In genomic region chr20:17848649-17849048, GRCh38 we compare ENCODE assay signal across 1 cellular context.
TF ChIP-seq lines count a peak whose summit lies in the region.

No MANE protein-coding gene starts in this region.

TF ChIP-seq in HepG2, 621 proteins besides CTCF, POLR2A, EP300 and RAD21 (continued from another document):
- TF ChIP-seq ARID4A (CRISPR knock-in tag; IDR thresholded peaks at IDR 0.05; ENCODE audit: borderline replicate concordance) (no peak), ZNF30 (CRISPR knock-in tag; IDR thresholded peaks at IDR 0.05) (no peak), CBX1 (IDR thresholded peaks at IDR 0.05; ENCODE audit: low read depth) (no peak), KAT7 (CRISPR knock-in tag; IDR thresholded peaks at IDR 0.05; ENCODE audit: borderline replicate concordance) (no peak), ZNF556 (CRISPR knock-in tag; IDR thresholded peaks at IDR 0.05; ENCODE audit: borderline replicate concordance) (no peak), ELF1 (CRISPR knock-in tag; IDR thresholded peaks at IDR 0.05) (peak; percentile 21; the same call in 1 of the 2 replicates), ZNF24 (IDR thresholded peaks at IDR 0.05) (no peak), MXD4 (CRISPR knock-in tag; IDR thresholded peaks at IDR 0.05) (peak; percentile 53), ZNF83 (CRISPR knock-in tag; IDR thresholded peaks at IDR 0.05; ENCODE audit: borderline replicate concordance) (0 out of 2 replicates have a peak, but pooled peaks have one; percentile 19), YEATS2 (CRISPR knock-in tag; IDR thresholded peaks at IDR 0.05; ENCODE audit: borderline replicate concordance) (no peak), CBX2 (IDR thresholded peaks at IDR 0.05; ENCODE audit: low read depth, low read length) (no peak), CBX2 (CRISPR knock-in tag; IDR thresholded peaks at IDR 0.05; ENCODE audit: low read depth) (no peak), ZNF232 (CRISPR knock-in tag; IDR thresholded peaks at IDR 0.05; ENCODE audit: borderline replicate concordance) (no peak), PRPF4 (IDR thresholded peaks at IDR 0.05; ENCODE audit: low read depth, low read length, poor library complexity, severe bottlenecking) (no peak), CREB1 (IDR thresholded peaks at IDR 0.05) (no peak), CREB1 (CRISPR knock-in tag; IDR thresholded peaks at IDR 0.05) (no peak), ZNF605 (CRISPR knock-in tag; IDR thresholded peaks at IDR 0.05) (peak; percentile 82), ZNF331 (CRISPR knock-in tag; IDR thresholded peaks at IDR 0.05) (0 out of 2 replicates have a peak, but pooled peaks have one; percentile 4)
- TF ChIP-seq, protein P1, sequence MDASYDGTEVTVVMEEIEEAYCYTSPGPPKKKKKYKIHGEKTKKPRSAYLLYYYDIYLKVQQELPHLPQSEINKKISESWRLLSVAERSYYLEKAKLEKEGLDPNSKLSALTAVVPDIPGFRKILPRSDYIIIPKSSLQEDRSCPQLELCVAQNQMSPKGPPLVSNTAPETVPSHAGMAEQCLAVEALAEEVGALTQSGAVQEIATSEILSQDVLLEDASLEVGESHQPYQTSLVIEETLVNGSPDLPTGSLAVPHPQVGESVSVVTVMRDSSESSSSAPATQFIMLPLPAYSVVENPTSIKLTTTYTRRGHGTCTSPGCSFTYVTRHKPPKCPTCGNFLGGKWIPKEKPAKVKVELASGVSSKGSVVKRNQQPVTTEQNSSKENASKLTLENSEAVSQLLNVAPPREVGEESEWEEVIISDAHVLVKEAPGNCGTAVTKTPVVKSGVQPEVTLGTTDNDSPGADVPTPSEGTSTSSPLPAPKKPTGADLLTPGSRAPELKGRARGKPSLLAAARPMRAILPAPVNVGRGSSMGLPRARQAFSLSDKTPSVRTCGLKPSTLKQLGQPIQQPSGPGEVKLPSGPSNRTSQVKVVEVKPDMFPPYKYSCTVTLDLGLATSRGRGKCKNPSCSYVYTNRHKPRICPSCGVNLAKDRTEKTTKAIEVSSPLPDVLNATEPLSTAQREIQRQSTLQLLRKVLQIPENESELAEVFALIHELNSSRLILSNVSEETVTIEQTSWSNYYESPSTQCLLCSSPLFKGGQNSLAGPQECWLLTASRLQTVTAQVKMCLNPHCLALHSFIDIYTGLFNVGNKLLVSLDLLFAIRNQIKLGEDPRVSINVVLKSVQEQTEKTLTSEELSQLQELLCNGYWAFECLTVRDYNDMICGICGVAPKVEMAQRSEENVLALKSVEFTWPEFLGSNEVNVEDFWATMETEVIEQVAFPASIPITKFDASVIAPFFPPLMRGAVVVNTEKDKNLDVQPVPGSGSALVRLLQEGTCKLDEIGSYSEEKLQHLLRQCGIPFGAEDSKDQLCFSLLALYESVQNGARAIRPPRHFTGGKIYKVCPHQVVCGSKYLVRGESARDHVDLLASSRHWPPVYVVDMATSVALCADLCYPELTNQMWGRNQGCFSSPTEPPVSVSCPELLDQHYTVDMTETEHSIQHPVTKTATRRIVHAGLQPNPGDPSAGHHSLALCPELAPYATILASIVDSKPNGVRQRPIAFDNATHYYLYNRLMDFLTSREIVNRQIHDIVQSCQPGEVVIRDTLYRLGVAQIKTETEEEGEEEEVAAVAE (CRISPR knock-in tag; IDR thresholded peaks at IDR 0.05; ENCODE audit: borderline replicate concordance) = peak; percentile 14; the same call in 1 of the 2 replicates
- TF ChIP-seq, protein P2, sequence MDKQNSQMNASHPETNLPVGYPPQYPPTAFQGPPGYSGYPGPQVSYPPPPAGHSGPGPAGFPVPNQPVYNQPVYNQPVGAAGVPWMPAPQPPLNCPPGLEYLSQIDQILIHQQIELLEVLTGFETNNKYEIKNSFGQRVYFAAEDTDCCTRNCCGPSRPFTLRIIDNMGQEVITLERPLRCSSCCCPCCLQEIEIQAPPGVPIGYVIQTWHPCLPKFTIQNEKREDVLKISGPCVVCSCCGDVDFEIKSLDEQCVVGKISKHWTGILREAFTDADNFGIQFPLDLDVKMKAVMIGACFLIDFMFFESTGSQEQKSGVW (CRISPR knock-in tag; IDR thresholded peaks at IDR 0.05; ENCODE audit: borderline replicate concordance) = no peak
- TF ChIP-seq, protein P3, sequence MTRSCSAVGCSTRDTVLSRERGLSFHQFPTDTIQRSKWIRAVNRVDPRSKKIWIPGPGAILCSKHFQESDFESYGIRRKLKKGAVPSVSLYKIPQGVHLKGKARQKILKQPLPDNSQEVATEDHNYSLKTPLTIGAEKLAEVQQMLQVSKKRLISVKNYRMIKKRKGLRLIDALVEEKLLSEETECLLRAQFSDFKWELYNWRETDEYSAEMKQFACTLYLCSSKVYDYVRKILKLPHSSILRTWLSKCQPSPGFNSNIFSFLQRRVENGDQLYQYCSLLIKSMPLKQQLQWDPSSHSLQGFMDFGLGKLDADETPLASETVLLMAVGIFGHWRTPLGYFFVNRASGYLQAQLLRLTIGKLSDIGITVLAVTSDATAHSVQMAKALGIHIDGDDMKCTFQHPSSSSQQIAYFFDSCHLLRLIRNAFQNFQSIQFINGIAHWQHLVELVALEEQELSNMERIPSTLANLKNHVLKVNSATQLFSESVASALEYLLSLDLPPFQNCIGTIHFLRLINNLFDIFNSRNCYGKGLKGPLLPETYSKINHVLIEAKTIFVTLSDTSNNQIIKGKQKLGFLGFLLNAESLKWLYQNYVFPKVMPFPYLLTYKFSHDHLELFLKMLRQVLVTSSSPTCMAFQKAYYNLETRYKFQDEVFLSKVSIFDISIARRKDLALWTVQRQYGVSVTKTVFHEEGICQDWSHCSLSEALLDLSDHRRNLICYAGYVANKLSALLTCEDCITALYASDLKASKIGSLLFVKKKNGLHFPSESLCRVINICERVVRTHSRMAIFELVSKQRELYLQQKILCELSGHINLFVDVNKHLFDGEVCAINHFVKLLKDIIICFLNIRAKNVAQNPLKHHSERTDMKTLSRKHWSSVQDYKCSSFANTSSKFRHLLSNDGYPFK (CRISPR knock-in tag; IDR thresholded peaks at IDR 0.05; ENCODE audit: borderline replicate concordance) = peak; percentile 56; the same call in 1 of the 2 replicates
